ENCODE assay signal across 9 cellular contexts in genomic region chr17:57097832-57098421, GRCh38. TPM values are rescaled to one million over a fixed set of nuclear protein-coding genes. Genes with fewer than 3 reads are reported as not detected.
A peak's percentile ranks its signal among the peaks of the same experiment; 100 is the strongest.
DNase-seq lines count a peak whose midpoint lies in the region; ATAC-seq and TF ChIP-seq lines count a peak whose summit lies in the region.
"Had no signal": no experiment of that assay in that cellular context is flagged by ENCODE, and none has a peak within 500 bp of the region (broad histone marks: within the 10 kb centered on the region; RNA-seq: fewer than 3 reads in every experiment).

No MANE protein-coding gene starts in this region.

- peaks cover 0 to 1% of the 10 kb centered on the region in 2 donors for H3K27me3 Mint-ChIP-seq in natural killer cell treated with Interleukin-12 subunit alpha and Interleukin-12 subunit beta and Interleukin-15 and Interleukin-18, amount 100 ng/mL, for 72 hours
- no peaks in the 10 kb centered on the region for H3K27me3 Mint-ChIP-seq in CD4-positive, alpha-beta memory T cell

- H3K9ac ChIP-seq in liver (ENCODE audit: low read depth in 1 of 2, low read length in 2 of 2), result no peak overlapping the region

- no peak for ATAC-seq in natural killer cell treated with Interleukin-12 subunit alpha and Interleukin-12 subunit beta and Interleukin-15 and Interleukin-18, amount 100 ng/mL, for 72 hours
- ATAC-seq in GM21526 (IDR thresholded peaks at IDR 0.05; ENCODE audit: low FRiP score, unreplicated experiment), result no peak

- H3K4me3 ChIP-seq in LNCaP clone FGC (ENCODE audit: low read depth, low read length) (no peak overlapping the region), cardiac fibroblast (replicated peaks in 1 of 2; ENCODE audit: low read depth in 2 of 2, low read length in 2 of 2) (no peak overlapping the region), liver (ENCODE audit: low read depth in 1 of 3, low read length in 3 of 3) (no peak overlapping the region)
- H3K4me3 ChIP-seq in CD4-positive, alpha-beta memory T cell (ENCODE audit: low read length in 2 of 2), result no peak overlapping the region

- peaks cover 24 to 50% (median 40%) of the 10 kb centered on the region in 4 donors for H3K4me1 ChIP-seq in liver (ENCODE audit: control insufficient read depth in 4 of 4, insufficient read depth in 4 of 4, low read length in 3 of 4)
- H3K4me1 ChIP-seq in CD4-positive, alpha-beta memory T cell (ENCODE audit: insufficient read depth, low read length), result peaks cover 5% of the 10 kb centered on the region

- no peak overlapping the region for H3K4me3 Mint-ChIP-seq in natural killer cell treated with Interleukin-12 subunit alpha and Interleukin-12 subunit beta and Interleukin-15 and Interleukin-18, amount 100 ng/mL, for 72 hours
- H3K4me3 Mint-ChIP-seq in CD4-positive, alpha-beta memory T cell, result no peak overlapping the region

- POLR2A ChIA-PET in CD4-positive, alpha-beta memory T cell (lab: Charles Lee; ENCODE audit: partially characterized antibody), result no interaction called here

- no peaks in the 10 kb centered on the region for H3K36me3 Mint-ChIP-seq in natural killer cell treated with Interleukin-12 subunit alpha and Interleukin-12 subunit beta and Interleukin-15 and Interleukin-18, amount 100 ng/mL, for 72 hours
- peaks cover 0 to 1% of the 10 kb centered on the region in 2 donors for H3K36me3 Mint-ChIP-seq in CD4-positive, alpha-beta memory T cell

- H3K27me3 ChIP-seq in liver (ENCODE audit: control insufficient read depth in 4 of 4, insufficient read depth in 4 of 4, low read length in 3 of 4), result no peaks in the 10 kb centered on the region
- H3K27me3 ChIP-seq in CD4-positive, alpha-beta memory T cell (ENCODE audit: insufficient read depth, low read length), result no peaks in the 10 kb centered on the region

- peak overlapping the region; percentile 51 for H3K27ac ChIP-seq in 22Rv1
- peak overlapping the region; percentile 37 to 61 for H3K27ac ChIP-seq in liver (ENCODE audit: low read depth in 1 of 2, low read length in 2 of 2)
- no peak overlapping the region for H3K27ac ChIP-seq in CD4-positive, alpha-beta memory T cell (ENCODE audit: low read depth, low read length)

- H3K4me1 Mint-ChIP-seq in natural killer cell treated with Interleukin-12 subunit alpha and Interleukin-12 subunit beta and Interleukin-15 and Interleukin-18, amount 100 ng/mL, for 72 hours (ENCODE audit: low read depth in 2 of 2), result peaks cover 5 to 6% of the 10 kb centered on the region in 2 donors
- peaks cover 15 to 48% (median 33%) of the 10 kb centered on the region in 4 donors for H3K4me1 Mint-ChIP-seq in CD4-positive, alpha-beta memory T cell

- DNase-seq in LNCaP clone FGC (ENCODE audit: low read depth) (peak; percentile 73), cardiac fibroblast (ENCODE audit: low read depth in 2 of 2) (peak; percentile 86 to 90), epidermal melanocyte (ENCODE audit: insufficient read length, low spot score) (no peak)
- no peak for DNase-seq in natural killer cell treated with Interleukin-12 subunit alpha and Interleukin-12 subunit beta and Interleukin-15 and Interleukin-18, amount 100 ng/mL, for 72 hours (ENCODE audit: low spot score)
- DNase-seq in CD4-positive, alpha-beta memory T cell, result no peak
- DNase-seq: NCI-H2029 treated with DMSO at 0.1 percent for 48 hours had no signal

- TF ChIP-seq CTCF in 22Rv1 (IDR thresholded peaks at IDR 0.05) (no peak), LNCaP clone FGC (IDR thresholded peaks at IDR 0.05; ENCODE audit: control insufficient read depth, extremely low read depth, insufficient read depth) (no peak), cardiac fibroblast (IDR thresholded peaks at IDR 0.05; ENCODE audit: low read depth, low read length) (no peak), liver (IDR thresholded peaks at IDR 0.05; ENCODE audit: low read depth, low read length, missing input control) (no peak)

- CTCF ChIA-PET in CD4-positive, alpha-beta memory T cell (lab: Charles Lee; ENCODE audit: partially characterized antibody), result interaction anchor here (0.9 kb wide), 1 partner anchor 10 kb away, joined by 3 read pairs; no protein-coding TSS in a partner anchor

- H3K9me3 ChIP-seq in liver (ENCODE audit: control insufficient read depth in 4 of 4, low read length in 3 of 4), result no peaks in the 10 kb centered on the region
- H3K9me3 ChIP-seq in CD4-positive, alpha-beta memory T cell (ENCODE audit: control insufficient read depth in 1 of 2, low read length in 2 of 2), result no peaks in the 10 kb centered on the region

- intact Hi-C loops in CD4-positive, alpha-beta memory T cell (cut with micrococcal nuclease), result no loop called here

- 32% methylated on average over 2 of the region's 2 CpGs for WGBS in liver

- no peak overlapping the region for H3K27ac Mint-ChIP-seq in natural killer cell treated with Interleukin-12 subunit alpha and Interleukin-12 subunit beta and Interleukin-15 and Interleukin-18, amount 100 ng/mL, for 72 hours
- no peak overlapping the region for H3K27ac Mint-ChIP-seq in CD4-positive, alpha-beta memory T cell

- H3K9me3 Mint-ChIP-seq in natural killer cell treated with Interleukin-12 subunit alpha and Interleukin-12 subunit beta and Interleukin-15 and Interleukin-18, amount 100 ng/mL, for 72 hours, result no peaks in the 10 kb centered on the region
- no peaks in the 10 kb centered on the region for H3K9me3 Mint-ChIP-seq in CD4-positive, alpha-beta memory T cell

- H3K36me3 ChIP-seq in liver (ENCODE audit: control insufficient read depth in 4 of 4, insufficient read depth in 3 of 4, low read depth in 1 of 4, low read length in 3 of 4), result no peaks in the 10 kb centered on the region
- no peaks in the 10 kb centered on the region for H3K36me3 ChIP-seq in CD4-positive, alpha-beta memory T cell (ENCODE audit: insufficient read depth, low read length)

- no peak for TF ChIP-seq RAD21 in liver (IDR thresholded peaks at IDR 0.05)

TF ChIP-seq in liver, 16 proteins besides CTCF, POLR2A, EP300 and RAD21:
- TF ChIP-seq HNF4A (conservative IDR thresholded peaks at IDR 0.05) (peak; percentile 24 to 65), GABPA (IDR thresholded peaks at IDR 0.05 in 1 of 2, conservative IDR thresholded peaks at IDR 0.05 in 1 of 2) (no peak), JUND (IDR thresholded peaks at IDR 0.05) (peak in 1 of 2 donors; percentile 52), MAX (IDR thresholded peaks at IDR 0.05) (peak; percentile 51), SP1 (IDR thresholded peaks at IDR 0.05) (peak; percentile 16), RXRA (IDR thresholded peaks at IDR 0.05) (peak in 1 of 2 donors; percentile 66), ZBTB33 (IDR thresholded peaks at IDR 0.05) (peak; percentile 46), YY1 (IDR thresholded peaks at IDR 0.05) (peak; percentile 74), REST (IDR thresholded peaks at IDR 0.05) (peak; percentile 14), EGR1 (IDR thresholded peaks at IDR 0.05; ENCODE audit: low read depth in 2 of 2) (no peak)

RNA-seq across cellular contexts. Expression of gene AKAP1, which starts 12.9 kb away (rescaled TPM):
- 10 to 100 TPM; 36.4 to 58.5 TPM for total RNA-seq in liver
- 10 to 100 TPM; 31.3 to 43.1 TPM for polyA plus RNA-seq in liver
- total RNA-seq in natural killer cell treated with Interleukin-12 subunit alpha and Interleukin-12 subunit beta and Interleukin-15 and Interleukin-18, amount 100 ng/mL, for 72 hours, result 10 to 100 TPM; 25.3 to 69.9 TPM
- total RNA-seq in CD4-positive, alpha-beta memory T cell, result 10 to 100 TPM; 33.0 to 35.7 TPM
- 10 to 100 TPM in 1 of 2 donors, 1 to 10 TPM in 1; 9.8 to 25.2 TPM for polyA plus RNA-seq in CD4-positive, alpha-beta memory T cell

Comparison
In these comparisons a context has a peak if more than half of its experiments do, and no peak if none do; other contexts are left out.
1. DNase-seq: peak in LNCaP clone FGC (single experiment) and cardiac fibroblast (2 of 2); none in natural killer cell treated with Interleukin-12 subunit alpha and Interleukin-12 subunit beta and Interleukin-15 and Interleukin-18, amount 100 ng/mL, for 72 hours (single experiment), CD4-positive, alpha-beta memory T cell (0 of 5) and epidermal melanocyte (single experiment).